Comparison of ENCODE assay signal across 29 cellular contexts in genomic region chr14:44461811-44462210, GRCh38. TPM values are rescaled to one million over a fixed set of nuclear protein-coding genes. Genes with fewer than 3 reads are reported as not detected.
"Had no signal": no experiment of that assay in that cellular context is flagged by ENCODE, and none has a peak within 500 bp of the region (broad histone marks: within the 10 kb centered on the region; RNA-seq: fewer than 3 reads in every experiment).

No MANE protein-coding gene starts in this region.

- ATAC-seq: Panc1, PC-3, Right ventricle myocardium inferior, SK-N-SH treated with all-trans-retinoic acid at 6 μM for 48 hours, T-cell had no signal

- H3K4me2 ChIP-seq: PC-9, SK-N-SH had no signal

- H3K4me1 ChIP-seq: Peyer's patch, SJSA1 had no signal

- H3K27me3 ChIP-seq: Peyer's patch, SJCRH30, SJSA1 had no signal

- H3K4me3 ChIP-seq: PC-9, Peyer's patch, SJCRH30, SJSA1, SK-N-MC had no signal

- H3K9me3 ChIP-seq: SJSA1, SK-N-SH had no signal

- H3K27ac ChIP-seq: PC-9, Peyer's patch, RWPE1, SJCRH30, SJSA1, SK-N-MC had no signal

- H3K9ac ChIP-seq: SK-N-SH had no signal

- H2AFZ ChIP-seq: PC-9 had no signal

- DNase-seq: NCI-H524; NCI-H524 treated with DMSO at 0.1 percent for 48 hours; NCI-H526; NCI-H526 treated with DMSO at 0.1 percent for 48 hours; NCI-H82; NK-92 treated with Interleukin-12 subunit alpha and Interleukin-12 subunit beta, amount 100 ng/mL, for 24 hours; OCI-M1; PC-3; PC-9; Peyer's patch; Right ventricle myocardium superior; RPMI8226; SHP77; SHP77 treated with DMSO at 0.1 percent for 48 hours; SIG-M5; SK-N-SH; SW 1271; T-cell had no signal

- FAIRE-seq: RCC 7860 had no signal

- H3K36me3 ChIP-seq: Peyer's patch, SJCRH30, SJSA1 had no signal

RNA-seq across cellular contexts. Expression of gene FSCB, which starts 45.3 kb away (rescaled TPM):
- total RNA-seq: OCI-LY7, PC-9, Right ventricle myocardium inferior, Right ventricle myocardium superior, RPMI7951, SJCRH30, SJSA1, SK-MEL-5, T-cell had no signal
- polyA plus RNA-seq: SK-N-SH had no signal
